ENCODE assay signal across 9 cellular contexts in genomic region chr21:34202553-34203332, GRCh38.
DNase-seq lines count a peak whose midpoint lies in the region; ATAC-seq lines count a peak whose summit lies in the region.
"Had no signal": no experiment of that assay in that cellular context is flagged by ENCODE, and none has a peak within 500 bp of the region (broad histone marks: within the 10 kb centered on the region; RNA-seq: fewer than 3 reads in every experiment).

No MANE protein-coding gene starts in this region.

- no peaks in the 10 kb centered on the region for H3K36me3 ChIP-seq in HUES6 (ENCODE audit: control insufficient read depth, insufficient read depth, low read length)
- H3K36me3 ChIP-seq in skeletal muscle tissue (ENCODE audit: control insufficient read depth in 3 of 3, insufficient read depth in 3 of 3, low read length in 3 of 3): no peaks in the 10 kb centered on the region

- peak overlapping the region; percentile 86 for H3K9ac ChIP-seq in HUES6 (ENCODE audit: low read length)
- H3K9ac ChIP-seq in skeletal muscle tissue (ENCODE audit: low read depth in 1 of 3, low read length in 3 of 3): peak overlapping the region in 1 of 3 donors; percentile 8

- DNase-seq in activated T-helper 1 cell treated with anti-CD3 and anti-CD28 coated beads, Interleukin-12 subunit alpha, Interleukin-12 subunit beta, Interleukin-2, Interleukin-4 antibody, amounts not matched to agents 30 ng/mL and 10 ng/mL and 1 ng/mL, durations not matched to agents 14 hours and 24 hours and 36 hours (ENCODE audit: low spot score): no peak
- DNase-seq in iPS-NIHi11 (ENCODE audit: low spot score): peak; percentile 57
- no peak for DNase-seq in HuH-7 (ENCODE audit: low spot score)
- no peak for DNase-seq in superior temporal gyrus (ENCODE audit: extremely low spot score)

- peaks cover 5% of the 10 kb centered on the region for H3K36me3 Mint-ChIP-seq in activated T-helper 1 cell treated with anti-CD3 and anti-CD28 coated beads, Interleukin-12 subunit alpha, Interleukin-12 subunit beta, Interleukin-2, Interleukin-4 antibody, amounts not matched to agents 30 ng/mL and 10 ng/mL and 1 ng/mL, durations not matched to agents 14 hours and 24 hours and 36 hours (ENCODE audit: low read depth)

- no peaks in the 10 kb centered on the region for H3K9me3 Mint-ChIP-seq in activated T-helper 1 cell treated with anti-CD3 and anti-CD28 coated beads, Interleukin-12 subunit alpha, Interleukin-12 subunit beta, Interleukin-2, Interleukin-4 antibody, amounts not matched to agents 30 ng/mL and 10 ng/mL and 1 ng/mL, durations not matched to agents 14 hours and 24 hours and 36 hours

- H3K9me3 ChIP-seq in HUES6 (ENCODE audit: control insufficient read depth, insufficient read depth, low read depth, low read length): no peaks in the 10 kb centered on the region
- H3K9me3 ChIP-seq in skeletal muscle tissue (ENCODE audit: control insufficient read depth in 3 of 3, low read length in 3 of 3): no peaks in the 10 kb centered on the region

- no peaks in the 10 kb centered on the region for H3K27me3 Mint-ChIP-seq in activated T-helper 1 cell treated with anti-CD3 and anti-CD28 coated beads, Interleukin-12 subunit alpha, Interleukin-12 subunit beta, Interleukin-2, Interleukin-4 antibody, amounts not matched to agents 30 ng/mL and 10 ng/mL and 1 ng/mL, durations not matched to agents 14 hours and 24 hours and 36 hours (ENCODE audit: insufficient read depth)

- H3K4me1 Mint-ChIP-seq in activated T-helper 1 cell treated with anti-CD3 and anti-CD28 coated beads, Interleukin-12 subunit alpha, Interleukin-12 subunit beta, Interleukin-2, Interleukin-4 antibody, amounts not matched to agents 30 ng/mL and 10 ng/mL and 1 ng/mL, durations not matched to agents 14 hours and 24 hours and 36 hours (ENCODE audit: low read depth): peaks cover 72% of the 10 kb centered on the region

- H3K27ac ChIP-seq in HUES6 (ENCODE audit: low read depth, low read length): peak overlapping the region; percentile 13; the same call in 1 of the 2 replicates
- H3K27ac ChIP-seq in skeletal muscle tissue (ENCODE audit: low read depth, low read length): no peak overlapping the region
- H3K27ac ChIP-seq: epithelial cell of prostate had no signal

- no peaks in the 10 kb centered on the region for H3K27me3 ChIP-seq in HUES6 (ENCODE audit: control insufficient read depth, insufficient read depth, low read length)
- H3K27me3 ChIP-seq in skeletal muscle tissue (ENCODE audit: control insufficient read depth in 3 of 3, insufficient read depth in 3 of 3, low read length in 3 of 3): no peaks in the 10 kb centered on the region

- no peak for ATAC-seq in GM21737 (IDR thresholded peaks at IDR 0.05; ENCODE audit: unreplicated experiment)
- ATAC-seq in GM19351 (IDR thresholded peaks at IDR 0.05; ENCODE audit: unreplicated experiment): no peak

- H3K4me1 ChIP-seq in HUES6 (ENCODE audit: control insufficient read depth, insufficient read depth, low read length) (peaks cover 55% of the 10 kb centered on the region), skeletal muscle tissue (ENCODE audit: control insufficient read depth in 3 of 3, insufficient read depth in 3 of 3, low read length in 3 of 3) (peaks cover 22 to 37% (median 28%) of the 10 kb centered on the region in 3 donors)

- peak overlapping the region; percentile 48 for H3K27ac Mint-ChIP-seq in activated T-helper 1 cell treated with anti-CD3 and anti-CD28 coated beads, Interleukin-12 subunit alpha, Interleukin-12 subunit beta, Interleukin-2, Interleukin-4 antibody, amounts not matched to agents 30 ng/mL and 10 ng/mL and 1 ng/mL, durations not matched to agents 14 hours and 24 hours and 36 hours

- peak overlapping the region; percentile 80 for H3K4me3 ChIP-seq in HUES6 (ENCODE audit: low read depth, low read length)
- peak overlapping the region; percentile 71 to 77 (median 72) for H3K4me3 ChIP-seq in skeletal muscle tissue (ENCODE audit: low read length in 3 of 3)

- H3K4me3 Mint-ChIP-seq in activated T-helper 1 cell treated with anti-CD3 and anti-CD28 coated beads, Interleukin-12 subunit alpha, Interleukin-12 subunit beta, Interleukin-2, Interleukin-4 antibody, amounts not matched to agents 30 ng/mL and 10 ng/mL and 1 ng/mL, durations not matched to agents 14 hours and 24 hours and 36 hours: no peak overlapping the region

- intact Hi-C loops in activated T-helper 1 cell treated with anti-CD3 and anti-CD28 coated beads, Interleukin-12 subunit alpha, Interleukin-12 subunit beta, Interleukin-2, Interleukin-4 antibody, amounts not matched to agents 30 ng/mL and 10 ng/mL and 1 ng/mL, durations not matched to agents 14 hours and 24 hours and 36 hours (cut with micrococcal nuclease): loop anchor here (5.0 kb wide), 1 partner anchor 145 kb away; no protein-coding TSS in a partner anchor
